15 cellular contexts compared by ENCODE assay signal in genomic region chr17:78224226-78225087, GRCh38. TPM values are rescaled to one million over a fixed set of nuclear protein-coding genes. Genes with fewer than 3 reads are reported as not detected.
DNase-seq lines count a peak whose midpoint lies in the region; ATAC-seq, FAIRE-seq and TF ChIP-seq lines count a peak whose summit lies in the region.
"Had no signal": no experiment of that assay in that cellular context is flagged by ENCODE, and none has a peak within 500 bp of the region (broad histone marks: within the 10 kb centered on the region; RNA-seq: fewer than 3 reads in every experiment).

No MANE protein-coding gene starts in this region.

- TF ChIP-seq POLR2A in K562 (conservative IDR thresholded peaks at IDR 0.05) = no peak
- no peak for TF ChIP-seq POLR2A in sigmoid colon (IDR thresholded peaks at IDR 0.05)

- FAIRE-seq in K562 (lab: Jason Lieb, UNC) = no peak

- no peak overlapping the region for H2AFZ ChIP-seq in K562 (ENCODE audit: low read depth, low read length)

- H3K9ac ChIP-seq in K562 (ENCODE audit: insufficient read depth in 1 of 2, low read depth in 2 of 2, low read length in 2 of 2) = no peak overlapping the region

- intact Hi-C loops in K562 (cut with micrococcal nuclease) = no loop called here
- intact Hi-C loops in left lung (cut with DNase I) = no loop called here
- intact Hi-C loops in sigmoid colon (cut with DNase I) = no loop called here

- CTCF ChIA-PET in K562 (lab: Yijun Ruan, JAX; ENCODE audit: low intra/inter-chr PET ratio) = no interaction called here

- H4K20me1 ChIP-seq in K562 (replicated peaks; ENCODE audit: control insufficient read depth, insufficient read depth, low read length) = 0 out of 2 replicates have a peak, but pooled peaks cover 2% of the 10 kb centered on the region

- BruUV-seq in K562 (replicated peaks; lab: Mats Ljungman, UMichigan) = no TSS peak

- TF ChIP-seq CTCF in K562 (IDR thresholded peaks at IDR 0.05 in 2 of 3, conservative IDR thresholded peaks at IDR 0.05 in 1 of 3; ENCODE audit: insufficient read depth in 2 of 3, low read depth in 1 of 3, low read length in 3 of 3) = no peak
- no peak for TF ChIP-seq CTCF in left lung (IDR thresholded peaks at IDR 0.05)
- no peak for TF ChIP-seq CTCF in brain microvascular endothelial cell (IDR thresholded peaks at IDR 0.05; ENCODE audit: low read depth, low read length, missing control alignments)
- TF ChIP-seq CTCF in sigmoid colon (IDR thresholded peaks at IDR 0.05) = no peak

- in situ Hi-C loops in K562 (cut with MboI) = no loop called here
- in situ Hi-C loops in brain microvascular endothelial cell (cut with HindIII; ENCODE audit: low pct_ligation_motif_present, low sequenced_read_pairs) = no loop called here

- peaks cover 0 to 12% of the 10 kb centered on the region in 2 experiments; a peak in 3 of 5 replicates for H3K4me1 ChIP-seq in K562 (replicated peaks in 1 of 2; ENCODE audit: control insufficient read depth in 2 of 2, insufficient read depth in 2 of 2, low read length in 2 of 2)
- H3K4me1 ChIP-seq in left lung = peaks cover 0 to 12% of the 10 kb centered on the region in 2 donors
- no peaks in the 10 kb centered on the region for H3K4me1 ChIP-seq in sigmoid colon
- H3K4me1 ChIP-seq: body of pancreas, foreskin keratinocyte, prostate gland, tibial artery had no signal

- peak; percentile 83 for DNase-seq in NCI-H2227 treated with DMSO at 0.1 percent for 48 hours (lab: John Stamatoyannopoulos, UW)
- DNase-seq in K562 (ENCODE audit: extremely low read depth in 1 of 4, low spot score in 3 of 4) = no peak
- no peak for DNase-seq in left lung
- DNase-seq in brain microvascular endothelial cell = no peak
- no peak for DNase-seq in sigmoid colon
- DNase-seq: activated gamma-delta T cell treated with Interleukin-2 at 50 U/mL for 16 hours, body of pancreas, foreskin keratinocyte, MG63, mucosa of descending colon, NCI-H2081 treated with DMSO at 0.1 percent for 48 hours, tibial artery had no signal

- no peak for TF ChIP-seq RAD21 in K562 (CRISPR knock-in tag; conservative IDR thresholded peaks at IDR 0.05 in 1 of 2, IDR thresholded peaks at IDR 0.05 in 1 of 2)

- H3K27ac ChIP-seq in K562 (ENCODE audit: extremely low read depth, low read depth, low read length) (no peak overlapping the region), left lung (peak overlapping the region; percentile 56 to 65), temporal lobe (ENCODE audit: low read depth, low read length) (peak overlapping the region; percentile 94), brain microvascular endothelial cell (no peak overlapping the region), sigmoid colon (no peak overlapping the region)
- H3K27ac ChIP-seq: body of pancreas, foreskin keratinocyte, prostate gland, tibial artery had no signal

- ATAC-seq in K562 (peak; percentile 27; the same call in 2 of the 3 replicates), left lung (no peak), HG02840 (IDR thresholded peaks at IDR 0.05; ENCODE audit: low FRiP score, unreplicated experiment) (no peak)
- ATAC-seq: body of pancreas, foreskin keratinocyte, mucosa of descending colon had no signal

- 86% methylated on average over 27 of the region's 27 CpGs for WGBS in K562 (ENCODE audit: insufficient coverage, low coverage, missing lambda C conversion rate)
- 93 to 95% methylated on average over 27 of the region's 27 CpGs for WGBS in sigmoid colon, 2 donors

- POLR2A ChIA-PET in K562 (lab: Yijun Ruan, JAX) = interaction anchor here (0.5 to 4.3 kb wide), 8 partner anchors 10 to 200 kb away, joined by 3 to 30 read pairs (median 4); partner anchors contain the start of gene BIRC5

- H3K9me3 ChIP-seq in K562 (replicated peaks; ENCODE audit: control insufficient read depth, insufficient read depth, low read depth, low read length) (no peaks in the 10 kb centered on the region), left lung (no peaks in the 10 kb centered on the region), sigmoid colon (no peaks in the 10 kb centered on the region)
- H3K9me3 ChIP-seq: body of pancreas, MG63, mucosa of descending colon, prostate gland, tibial artery had no signal

- H3K4me3 ChIP-seq in K562 (no peak overlapping the region), left lung (no peak overlapping the region), brain microvascular endothelial cell (ENCODE audit: low read depth, low read length) (no peak overlapping the region), sigmoid colon (no peak overlapping the region)
- H3K4me3 ChIP-seq: body of pancreas, MG63, mucosa of descending colon, prostate gland, tibial artery had no signal

- H3K36me3 ChIP-seq in K562 (ENCODE audit: control insufficient read depth, insufficient read depth, low read length) (peaks cover 56% of the 10 kb centered on the region; the same call in 2 of the 3 replicates), left lung (peaks cover 0 to 17% of the 10 kb centered on the region in 2 donors), brain microvascular endothelial cell (replicated peaks) (no peaks in the 10 kb centered on the region), sigmoid colon (no peaks in the 10 kb centered on the region)
- H3K36me3 ChIP-seq: prostate gland, tibial artery had no signal

- no peak for TF ChIP-seq EP300 in K562 (IDR thresholded peaks at IDR 0.05; ENCODE audit: low read length)
- no peak for TF ChIP-seq EP300 in sigmoid colon (IDR thresholded peaks at IDR 0.05)

- H3K27me3 ChIP-seq in K562 (ENCODE audit: control insufficient read depth in 2 of 2, insufficient read depth in 2 of 2, low read length in 2 of 2) = no peaks in the 10 kb centered on the region
- peaks cover 0 to 23% of the 10 kb centered on the region in 2 donors for H3K27me3 ChIP-seq in left lung
- no peaks in the 10 kb centered on the region for H3K27me3 ChIP-seq in brain microvascular endothelial cell (replicated peaks)
- H3K27me3 ChIP-seq in sigmoid colon = no peaks in the 10 kb centered on the region
- H3K27me3 ChIP-seq: body of pancreas, foreskin keratinocyte, MG63, tibial artery had no signal

- H3K9me1 ChIP-seq in K562 (ENCODE audit: control insufficient read depth, insufficient read depth, low read length) = no peaks in the 10 kb centered on the region

- peaks cover 4% of the 10 kb centered on the region; the same call in 1 of the 3 replicates for H3K79me2 ChIP-seq in K562 (ENCODE audit: control insufficient read depth, insufficient read depth, low read length)

- no peak overlapping the region for H3K4me2 ChIP-seq in K562 (ENCODE audit: insufficient read depth, low read length)

RNA-seq across cellular contexts. Expression of gene TMEM235, which starts 7.0 kb away (rescaled TPM):
- not detected in 2 replicates for total RNA-seq in K562 (2011; cell fraction: chromatin; rRNA removed; ENCODE audit: low replicate concordance)
- 0.17 TPM in 1 of 2 replicates, not detected in the other for total RNA-seq in K562 (2011; cell fraction: nucleolus; rRNA removed)
- not detected in 2 replicates for total RNA-seq in K562 (2011; cell fraction: nucleoplasm; rRNA removed)
- total RNA-seq in K562 (2014; rRNA removed) (not detected in 2 replicates), K562 (2014; rRNA removed; fragmentation: Illumina TruSeq; extraction: Trizol) (not detected in 2 replicates), K562 (2015; rRNA removed; fragmentation: Illumina TruSeq; extraction: Trizol) (not detected in 2 replicates), K562 (2021) (not detected in 2 replicates), left lung (not detected), temporal lobe (not detected), sigmoid colon (not detected)
- polyA plus RNA-seq in K562 (2011; rRNA removed) (not detected in 2 replicates), K562 (2014; fragmentation: Illumina TruSeq; extraction: Trizol) (not detected in 2 replicates), K562 (2014; fragmentation: Nextera tagmentation; extraction: Ambion mirVana) (not detected), K562 (2014; rRNA removed) (not detected in 2 replicates), sigmoid colon (under 1 TPM in 1 of 3 donors, not detected in 2; 0.04 TPM)
- polyA plus RNA-seq in K562 (2011; cell fraction: cytosol; rRNA removed) = not detected in 2 replicates
- polyA plus RNA-seq in K562 (2011; cell fraction: nucleus; rRNA removed) = not detected in 2 replicates
- not detected in 2 replicates for polyA plus RNA-seq in K562 (2012)
- polyA minus RNA-seq in K562 (2011; rRNA and poly(A)+ RNA removed) = not detected in 2 replicates
- not detected in 2 replicates for polyA minus RNA-seq in K562 (2011; cell fraction: cytosol; rRNA and poly(A)+ RNA removed)
- not detected in 2 replicates for polyA minus RNA-seq in K562 (2011; cell fraction: nucleus; rRNA and poly(A)+ RNA removed)
- total RNA-seq: body of pancreas, foreskin keratinocyte, mucosa of descending colon, prostate gland had no signal
- polyA plus RNA-seq: foreskin keratinocyte had no signal

RNA-seq across cellular contexts. Expression of gene BIRC5, which starts 10.4 kb away (rescaled TPM):
- total RNA-seq in K562 (2011; cell fraction: chromatin; rRNA removed; ENCODE audit: low replicate concordance) = 88.6 and 104 TPM in 2 replicates
- 92.8 and 99.1 TPM in 2 replicates for total RNA-seq in K562 (2011; cell fraction: nucleolus; rRNA removed)
- 114 and 121 TPM in 2 replicates for total RNA-seq in K562 (2011; cell fraction: nucleoplasm; rRNA removed)
- 114 and 140 TPM in 2 replicates for total RNA-seq in K562 (2014; rRNA removed)
- 79.1 and 79.9 TPM in 2 replicates for total RNA-seq in K562 (2014; rRNA removed; fragmentation: Illumina TruSeq; extraction: Trizol)
- total RNA-seq in K562 (2015; rRNA removed; fragmentation: Illumina TruSeq; extraction: Trizol) = 101 and 106 TPM in 2 replicates
- 101 and 104 TPM in 2 replicates for total RNA-seq in K562 (2021)
- polyA plus RNA-seq in K562 (2011; rRNA removed) = 61.4 and 64.4 TPM in 2 replicates
- 55.7 and 67.4 TPM in 2 replicates for polyA plus RNA-seq in K562 (2011; cell fraction: cytosol; rRNA removed)
- 37.3 and 40.7 TPM in 2 replicates for polyA plus RNA-seq in K562 (2011; cell fraction: nucleus; rRNA removed)
- 67.7 and 78.4 TPM in 2 replicates for polyA plus RNA-seq in K562 (2012)
- 74.6 and 88.8 TPM in 2 replicates for polyA plus RNA-seq in K562 (2014; fragmentation: Illumina TruSeq; extraction: Trizol)
- polyA plus RNA-seq in K562 (2014; fragmentation: Nextera tagmentation; extraction: Ambion mirVana) = 100 to 1,000 TPM in 1 of 2 experiments, 10 to 100 TPM in 1; 98.2 to 107 TPM
- 127 and 155 TPM in 2 replicates for polyA plus RNA-seq in K562 (2014; rRNA removed)
- polyA minus RNA-seq in K562 (2011; rRNA and poly(A)+ RNA removed) = 83.8 and 87.5 TPM in 2 replicates
- 34.3 and 38.4 TPM in 2 replicates for polyA minus RNA-seq in K562 (2011; cell fraction: cytosol; rRNA and poly(A)+ RNA removed)
- 36.9 and 58.9 TPM in 2 replicates for polyA minus RNA-seq in K562 (2011; cell fraction: nucleus; rRNA and poly(A)+ RNA removed)
- total RNA-seq in left lung = 10 to 100 TPM in 1 of 2 donors, 1 to 10 TPM in 1; 4.8 to 12.1 TPM
- total RNA-seq in temporal lobe = 3.2 TPM
- total RNA-seq in sigmoid colon = 1 to 10 TPM in 1 of 4 donors, under 1 TPM in 3; 0.16 to 3.1 (median 0.32) TPM
- polyA plus RNA-seq in sigmoid colon = 10 to 100 TPM in 2 of 3 donors, 1 to 10 TPM in 1; 3.6 to 33.5 (median 10.6) TPM
- total RNA-seq: body of pancreas had no signal

RNA-seq across cellular contexts. Expression of gene AFMID, which starts 37.3 kb away (rescaled TPM):
- total RNA-seq in K562 (2011; cell fraction: chromatin; rRNA removed; ENCODE audit: low replicate concordance) = 125 and 253 TPM in 2 replicates
- 134 and 153 TPM in 2 replicates for total RNA-seq in K562 (2011; cell fraction: nucleolus; rRNA removed)
- 139 and 167 TPM in 2 replicates for total RNA-seq in K562 (2011; cell fraction: nucleoplasm; rRNA removed)
- total RNA-seq in K562 (2014; rRNA removed) (68.1 and 101 TPM in 2 replicates), K562 (2014; rRNA removed; fragmentation: Illumina TruSeq; extraction: Trizol) (63.4 and 70.4 TPM in 2 replicates), K562 (2015; rRNA removed; fragmentation: Illumina TruSeq; extraction: Trizol) (61.8 and 62.1 TPM in 2 replicates), K562 (2021) (67.3 and 74.0 TPM in 2 replicates), left lung (10 to 100 TPM; 31.3 to 38.6 TPM), temporal lobe (18.2 TPM), sigmoid colon (10 to 100 TPM in 1 of 4 donors, 1 to 10 TPM in 3; 6.1 to 11.4 (median 7.6) TPM)
- polyA plus RNA-seq in K562 (2011; rRNA removed) (73.8 and 74.4 TPM in 2 replicates), K562 (2014; fragmentation: Illumina TruSeq; extraction: Trizol) (119 and 133 TPM in 2 replicates), K562 (2014; fragmentation: Nextera tagmentation; extraction: Ambion mirVana) (100 to 1,000 TPM in 1 of 2 experiments, 10 to 100 TPM in 1; 80.3 to 188 TPM), K562 (2014; rRNA removed) (95.7 and 110 TPM in 2 replicates), sigmoid colon (10 to 100 TPM; 21.0 to 32.9 (median 28.2) TPM)
- polyA plus RNA-seq in K562 (2011; cell fraction: cytosol; rRNA removed) = 85.6 and 94.0 TPM in 2 replicates
- 83.1 and 130 TPM in 2 replicates for polyA plus RNA-seq in K562 (2011; cell fraction: nucleus; rRNA removed)
- 61.5 and 73.9 TPM in 2 replicates for polyA plus RNA-seq in K562 (2012)
- 81.4 and 85.1 TPM in 2 replicates for polyA minus RNA-seq in K562 (2011; rRNA and poly(A)+ RNA removed)
- polyA minus RNA-seq in K562 (2011; cell fraction: cytosol; rRNA and poly(A)+ RNA removed) = 32.2 and 35.0 TPM in 2 replicates
- polyA minus RNA-seq in K562 (2011; cell fraction: nucleus; rRNA and poly(A)+ RNA removed) = 27.0 and 36.4 TPM in 2 replicates

RNA-seq across cellular contexts. Expression of gene TK1, which starts 37.6 kb away (rescaled TPM):
- 24.3 and 89.6 TPM in 2 replicates for total RNA-seq in K562 (2011; cell fraction: chromatin; rRNA removed; ENCODE audit: low replicate concordance)
- total RNA-seq in K562 (2011; cell fraction: nucleolus; rRNA removed) = 88.4 and 100 TPM in 2 replicates
- 53.4 and 62.0 TPM in 2 replicates for total RNA-seq in K562 (2011; cell fraction: nucleoplasm; rRNA removed)
- total RNA-seq in K562 (2014; rRNA removed) = 195 and 231 TPM in 2 replicates
- total RNA-seq in K562 (2014; rRNA removed; fragmentation: Illumina TruSeq; extraction: Trizol) = 45.0 and 59.5 TPM in 2 replicates
- total RNA-seq in K562 (2015; rRNA removed; fragmentation: Illumina TruSeq; extraction: Trizol) = 97.7 and 98.0 TPM in 2 replicates
- total RNA-seq in K562 (2021) = 198 TPM in 2 replicates
- 123 and 130 TPM in 2 replicates for polyA plus RNA-seq in K562 (2011; rRNA removed)
- 232 and 546 TPM in 2 replicates for polyA plus RNA-seq in K562 (2011; cell fraction: cytosol; rRNA removed)
- 82.4 and 119 TPM in 2 replicates for polyA plus RNA-seq in K562 (2011; cell fraction: nucleus; rRNA removed)
- polyA plus RNA-seq in K562 (2012) = 204 and 231 TPM in 2 replicates
- polyA plus RNA-seq in K562 (2014; fragmentation: Illumina TruSeq; extraction: Trizol) = 103 and 216 TPM in 2 replicates
- 10 to 100 TPM in 1 of 2 experiments, 1 to 10 TPM in 1; 8.4 to 29.9 TPM for polyA plus RNA-seq in K562 (2014; fragmentation: Nextera tagmentation; extraction: Ambion mirVana)
- 192 and 280 TPM in 2 replicates for polyA plus RNA-seq in K562 (2014; rRNA removed)
- polyA minus RNA-seq in K562 (2011; rRNA and poly(A)+ RNA removed) = 86.2 and 149 TPM in 2 replicates
- polyA minus RNA-seq in K562 (2011; cell fraction: cytosol; rRNA and poly(A)+ RNA removed) = 121 and 135 TPM in 2 replicates
- 32.2 and 35.5 TPM in 2 replicates for polyA minus RNA-seq in K562 (2011; cell fraction: nucleus; rRNA and poly(A)+ RNA removed)
- 10 to 100 TPM; 24.0 to 33.0 TPM for total RNA-seq in left lung
- total RNA-seq in temporal lobe = 1.7 TPM
- total RNA-seq in sigmoid colon = 1 to 10 TPM in 3 of 4 donors, under 1 TPM in 1; 0.83 to 6.9 (median 3.8) TPM
- 10 to 100 TPM; 10.2 to 74.6 (median 44.2) TPM for polyA plus RNA-seq in sigmoid colon

RNA-seq across cellular contexts. Expression of gene SYNGR2, which starts 56.1 kb away (rescaled TPM):
- 68.6 and 254 TPM in 2 replicates for total RNA-seq in K562 (2011; cell fraction: chromatin; rRNA removed; ENCODE audit: low replicate concordance)
- total RNA-seq in K562 (2011; cell fraction: nucleolus; rRNA removed) = 327 and 339 TPM in 2 replicates
- total RNA-seq in K562 (2011; cell fraction: nucleoplasm; rRNA removed) = 222 and 253 TPM in 2 replicates
- total RNA-seq in K562 (2014; rRNA removed) (87.8 and 120 TPM in 2 replicates), K562 (2014; rRNA removed; fragmentation: Illumina TruSeq; extraction: Trizol) (29.7 and 44.9 TPM in 2 replicates), K562 (2015; rRNA removed; fragmentation: Illumina TruSeq; extraction: Trizol) (68.0 and 68.2 TPM in 2 replicates), K562 (2021) (173 and 185 TPM in 2 replicates), left lung (100 to 1,000 TPM; 192 to 227 TPM), temporal lobe (3.0 TPM), sigmoid colon (10 to 100 TPM; 14.7 to 23.5 (median 18.6) TPM)
- polyA plus RNA-seq in K562 (2011; rRNA removed) (159 and 208 TPM in 2 replicates), K562 (2014; fragmentation: Illumina TruSeq; extraction: Trizol) (167 and 172 TPM in 2 replicates), K562 (2014; fragmentation: Nextera tagmentation; extraction: Ambion mirVana) (1 to 10 TPM; 1.4 to 7.6 TPM), K562 (2014; rRNA removed) (140 and 156 TPM in 2 replicates), sigmoid colon (100 to 1,000 TPM in 1 of 3 donors, 10 to 100 TPM in 2; 37.2 to 280 (median 45.8) TPM)
- polyA plus RNA-seq in K562 (2011; cell fraction: cytosol; rRNA removed) = 393 and 921 TPM in 2 replicates
- 163 and 222 TPM in 2 replicates for polyA plus RNA-seq in K562 (2011; cell fraction: nucleus; rRNA removed)
- polyA plus RNA-seq in K562 (2012) = 104 and 149 TPM in 2 replicates
- polyA minus RNA-seq in K562 (2011; rRNA and poly(A)+ RNA removed) = 64.8 and 150 TPM in 2 replicates
- polyA minus RNA-seq in K562 (2011; cell fraction: cytosol; rRNA and poly(A)+ RNA removed) = 129 and 147 TPM in 2 replicates
- polyA minus RNA-seq in K562 (2011; cell fraction: nucleus; rRNA and poly(A)+ RNA removed) = 33.9 and 38.4 TPM in 2 replicates

Comparison
In these comparisons a context has a peak if more than half of its experiments do, and no peak if none do; other contexts are left out.
1. H3K27ac ChIP-seq: peak in left lung (2 of 2) and temporal lobe (single experiment); none in K562 (single experiment), brain microvascular endothelial cell (single experiment) and sigmoid colon (0 of 4).
2. RNA of gene BIRC5, which starts 10.4 kb away (total RNA-seq): 79.1 to 140 TPM in K562; 4.8 to 12.1 TPM in left lung, 3.2 TPM in temporal lobe (single experiment) and 0.16 to 3.1 TPM in sigmoid colon; every median in the first group is over 4 times any median in the second.